In genomic region chr17:75976175-75976848, GRCh38 we compare ENCODE assay signal across 8 cellular contexts. TPM values are rescaled to one million over a fixed set of nuclear protein-coding genes. Genes with fewer than 3 reads are reported as not detected.
DNase-seq lines count a peak whose midpoint lies in the region; ATAC-seq, FAIRE-seq and TF ChIP-seq lines count a peak whose summit lies in the region.
"Had no signal": no experiment of that assay in that cellular context is flagged by ENCODE, and none has a peak within 500 bp of the region (broad histone marks: within the 10 kb centered on the region; RNA-seq: fewer than 3 reads in every experiment).

No MANE protein-coding gene starts in this region.

- H4K20me1 ChIP-seq in keratinocyte (ENCODE audit: control insufficient read depth, extremely low read depth, insufficient read depth, low read length): no peaks in the 10 kb centered on the region

- peaks cover 3% of the 10 kb centered on the region for H3K79me2 ChIP-seq in keratinocyte (ENCODE audit: control insufficient read depth, insufficient read depth, low read length)

- no peaks in the 10 kb centered on the region for H3K27me3 ChIP-seq in keratinocyte (ENCODE audit: control insufficient read depth, extremely low read depth, insufficient read depth, low read length)

- no peaks in the 10 kb centered on the region for H3K9me1 ChIP-seq in keratinocyte (ENCODE audit: control insufficient read depth, extremely low read depth, insufficient read depth, low read length)

- DNase-seq in stimulated activated naive CD8-positive, alpha-beta T cell treated with anti-CD3 and anti-CD28 coated beads, Interleukin-15, Interleukin-2, amounts not matched to agents 100 U/mL and 50 U/mL, for 24 hours: no peak
- no peak for DNase-seq in keratinocyte (ENCODE audit: low read depth, low spot score)
- no peak for DNase-seq in NCI-H446 treated with DMSO at 0.1 percent for 48 hours (lab: John Stamatoyannopoulos, UW)
- DNase-seq in activated CD4-positive, CD25-positive, alpha-beta regulatory T cell (lab: John Stamatoyannopoulos, UW): no peak
- DNase-seq: NCI-H526 treated with DMSO at 0.1 percent for 48 hours had no signal

- peaks cover 0 to 4% of the 10 kb centered on the region in 2 experiments for H3K36me3 ChIP-seq in keratinocyte (ENCODE audit: control insufficient read depth in 2 of 2, extremely low read depth in 1 of 2, insufficient read depth in 2 of 2, low read length in 2 of 2)

- peaks cover 11% of the 10 kb centered on the region for H3K36me3 Mint-ChIP-seq in stimulated activated naive CD8-positive, alpha-beta T cell treated with anti-CD3 and anti-CD28 coated beads, Interleukin-15, Interleukin-2, amounts not matched to agents 100 ng/mL and 50 ng/mL, for 24 hours (ENCODE audit: low read depth)

- FAIRE-seq in keratinocyte (lab: Jason Lieb, UNC): no peak

- H3K4me1 Mint-ChIP-seq in stimulated activated naive CD8-positive, alpha-beta T cell treated with anti-CD3 and anti-CD28 coated beads, Interleukin-15, Interleukin-2, amounts not matched to agents 100 ng/mL and 50 ng/mL, for 24 hours (ENCODE audit: low read depth): peaks cover 41% of the 10 kb centered on the region

- no peak overlapping the region for H3K9ac ChIP-seq in keratinocyte (ENCODE audit: control insufficient read depth, extremely low read depth, insufficient read depth, low read length)

- H2AFZ ChIP-seq in keratinocyte (ENCODE audit: control insufficient read depth, low read length): peak overlapping the region; percentile 13

- no peak for TF ChIP-seq CTCF in keratinocyte (optimal IDR thresholded peaks at IDR 0.05 in 1 of 3, IDR thresholded peaks at IDR 0.05 in 1 of 3, conservative IDR thresholded peaks at IDR 0.05 in 1 of 3; ENCODE audit: extremely low read depth in 1 of 3, insufficient read depth in 2 of 3, low read length in 3 of 3)

- no peaks in the 10 kb centered on the region for H3K9me3 ChIP-seq in keratinocyte (ENCODE audit: control insufficient read depth, low read depth, low read length)

- peak overlapping the region; percentile 0 for H3K4me3 Mint-ChIP-seq in stimulated activated naive CD8-positive, alpha-beta T cell treated with anti-CD3 and anti-CD28 coated beads, Interleukin-15, Interleukin-2, amounts not matched to agents 100 ng/mL and 50 ng/mL, for 24 hours

- peak overlapping the region; percentile 9 for H3K27ac Mint-ChIP-seq in stimulated activated naive CD8-positive, alpha-beta T cell treated with anti-CD3 and anti-CD28 coated beads, Interleukin-15, Interleukin-2, amounts not matched to agents 100 ng/mL and 50 ng/mL, for 24 hours

- peak overlapping the region; percentile 10 for H3K27ac ChIP-seq in keratinocyte (ENCODE audit: control insufficient read depth, insufficient read depth, low read length)
- H3K27ac ChIP-seq: HL-60 had no signal

- no peak for ATAC-seq in stimulated activated naive CD8-positive, alpha-beta T cell treated with anti-CD3 and anti-CD28 coated beads, Interleukin-15, Interleukin-2, amounts not matched to agents 100 U/mL and 50 U/mL, for 24 hours
- ATAC-seq in HG02885 (IDR thresholded peaks at IDR 0.05; ENCODE audit: poor library complexity, unreplicated experiment): no peak

- dilution Hi-C loops in keratinocyte (cut with MboI; ENCODE audit: extremely low pct_ligation_motif_present, low sequenced_read_pairs): no loop called here

- peaks cover 13% of the 10 kb centered on the region for H3K4me1 ChIP-seq in keratinocyte (ENCODE audit: control insufficient read depth, extremely low read depth, insufficient read depth, low read length)

- no peaks in the 10 kb centered on the region for H3K27me3 Mint-ChIP-seq in stimulated activated naive CD8-positive, alpha-beta T cell treated with anti-CD3 and anti-CD28 coated beads, Interleukin-15, Interleukin-2, amounts not matched to agents 100 ng/mL and 50 ng/mL, for 24 hours

- no peaks in the 10 kb centered on the region for H3K9me3 Mint-ChIP-seq in stimulated activated naive CD8-positive, alpha-beta T cell treated with anti-CD3 and anti-CD28 coated beads, Interleukin-15, Interleukin-2, amounts not matched to agents 100 ng/mL and 50 ng/mL, for 24 hours

- peak overlapping the region; percentile 84 for H3K4me2 ChIP-seq in keratinocyte (ENCODE audit: control insufficient read depth, extremely low read depth, insufficient read depth, low read depth, low read length)

- H3K4me3 ChIP-seq in keratinocyte (ENCODE audit: control insufficient read depth in 2 of 3, extremely low read depth in 1 of 3, insufficient read depth in 2 of 3, low read depth in 1 of 3, low read length in 3 of 3): peak overlapping the region in 2 of 3 experiments; percentile 25 to 44

RNA-seq across cellular contexts. Expression of gene ACOX1, which starts 2.7 kb away (rescaled TPM):
- 29.7 to 42.8 TPM (median 31.8 TPM) in 3 replicates for polyA plus RNA-seq in keratinocyte
- polyA plus RNA-seq in keratinocyte (2011; ENCODE audit: low read depth): 98.6 TPM
- polyA plus RNA-seq in keratinocyte (2011; cell fraction: cytosol; rRNA removed): 22.9 and 34.2 TPM in 2 replicates
- polyA plus RNA-seq in keratinocyte (2011; cell fraction: nucleus; rRNA removed): 43.9 and 45.2 TPM in 2 replicates
- 17.8 and 61.6 TPM in 2 replicates for polyA plus RNA-seq in keratinocyte (2012; ENCODE audit: low replicate concordance)
- 81.0 to 195 TPM (median 112 TPM) in 3 replicates for polyA minus RNA-seq in keratinocyte
- 98.0 TPM for polyA minus RNA-seq in keratinocyte (2011; cell fraction: cytosol; rRNA and poly(A)+ RNA removed)
- 70.7 and 110 TPM in 2 replicates for polyA minus RNA-seq in keratinocyte (2011; cell fraction: nucleus; rRNA and poly(A)+ RNA removed)

RNA-seq across cellular contexts. Expression of gene TEN1, which starts 2.7 kb away (rescaled TPM):
- polyA plus RNA-seq in keratinocyte: 11.7 to 22.3 TPM (median 15.6 TPM) in 3 replicates
- polyA plus RNA-seq in keratinocyte (2011; ENCODE audit: low read depth): 15.6 TPM
- polyA plus RNA-seq in keratinocyte (2011; cell fraction: cytosol; rRNA removed): 9.3 and 16.9 TPM in 2 replicates
- 9.7 and 11.6 TPM in 2 replicates for polyA plus RNA-seq in keratinocyte (2011; cell fraction: nucleus; rRNA removed)
- polyA plus RNA-seq in keratinocyte (2012; ENCODE audit: low replicate concordance): 16.7 and 17.1 TPM in 2 replicates
- 11.0 to 18.5 TPM (median 11.6 TPM) in 3 replicates for polyA minus RNA-seq in keratinocyte
- polyA minus RNA-seq in keratinocyte (2011; cell fraction: cytosol; rRNA and poly(A)+ RNA removed): 19.6 TPM
- polyA minus RNA-seq in keratinocyte (2011; cell fraction: nucleus; rRNA and poly(A)+ RNA removed): 1.2 and 2.1 TPM in 2 replicates

RNA-seq across cellular contexts. Expression of gene CDK3, which starts 24.3 kb away (rescaled TPM):
- polyA plus RNA-seq in keratinocyte: 1.8 to 3.6 TPM (median 2.0 TPM) in 3 replicates
- polyA plus RNA-seq in keratinocyte (2011; ENCODE audit: low read depth): 0.84 TPM
- polyA plus RNA-seq in keratinocyte (2011; cell fraction: cytosol; rRNA removed): 0.34 and 0.45 TPM in 2 replicates
- 11.7 and 17.1 TPM in 2 replicates for polyA plus RNA-seq in keratinocyte (2011; cell fraction: nucleus; rRNA removed)
- 1.6 and 3.7 TPM in 2 replicates for polyA plus RNA-seq in keratinocyte (2012; ENCODE audit: low replicate concordance)
- 1.5 to 2.7 TPM (median 2.0 TPM) in 3 replicates for polyA minus RNA-seq in keratinocyte
- polyA minus RNA-seq in keratinocyte (2011; cell fraction: cytosol; rRNA and poly(A)+ RNA removed): not detected
- polyA minus RNA-seq in keratinocyte (2011; cell fraction: nucleus; rRNA and poly(A)+ RNA removed): 0.39 and 0.63 TPM in 2 replicates

RNA-seq across cellular contexts. Expression of gene FBF1, which starts 35.5 kb away (rescaled TPM):
- polyA plus RNA-seq in keratinocyte: 3.0 to 6.2 TPM (median 4.3 TPM) in 3 replicates
- polyA plus RNA-seq in keratinocyte (2011; ENCODE audit: low read depth): 1.9 TPM
- polyA plus RNA-seq in keratinocyte (2011; cell fraction: cytosol; rRNA removed): 0.96 and 2.8 TPM in 2 replicates
- 14.4 and 18.6 TPM in 2 replicates for polyA plus RNA-seq in keratinocyte (2011; cell fraction: nucleus; rRNA removed)
- 3.2 and 3.8 TPM in 2 replicates for polyA plus RNA-seq in keratinocyte (2012; ENCODE audit: low replicate concordance)
- polyA minus RNA-seq in keratinocyte: 5.6 to 8.6 TPM (median 5.7 TPM) in 3 replicates
- 4.8 TPM for polyA minus RNA-seq in keratinocyte (2011; cell fraction: cytosol; rRNA and poly(A)+ RNA removed)
- polyA minus RNA-seq in keratinocyte (2011; cell fraction: nucleus; rRNA and poly(A)+ RNA removed): 7.7 and 8.1 TPM in 2 replicates

RNA-seq across cellular contexts. Expression of gene EVPL, which starts 50.8 kb away (rescaled TPM):
- polyA plus RNA-seq in keratinocyte: 6.4 to 11.9 TPM (median 7.6 TPM) in 3 replicates
- polyA plus RNA-seq in keratinocyte (2011; ENCODE audit: low read depth): 54.1 TPM
- polyA plus RNA-seq in keratinocyte (2011; cell fraction: cytosol; rRNA removed): 3.3 and 9.8 TPM in 2 replicates
- 36.2 and 42.7 TPM in 2 replicates for polyA plus RNA-seq in keratinocyte (2011; cell fraction: nucleus; rRNA removed)
- 21.2 and 73.9 TPM in 2 replicates for polyA plus RNA-seq in keratinocyte (2012; ENCODE audit: low replicate concordance)
- polyA minus RNA-seq in keratinocyte: 5.4 to 20.6 TPM (median 11.1 TPM) in 3 replicates
- polyA minus RNA-seq in keratinocyte (2011; cell fraction: cytosol; rRNA and poly(A)+ RNA removed): 19.6 TPM
- polyA minus RNA-seq in keratinocyte (2011; cell fraction: nucleus; rRNA and poly(A)+ RNA removed): 42.7 and 44.7 TPM in 2 replicates
